8 cellular contexts compared by ENCODE assay signal in genomic region chr1:9250586-9251381, GRCh38. TPM values are rescaled to one million over a fixed set of nuclear protein-coding genes. Genes with fewer than 3 reads are reported as not detected.
A peak's percentile ranks its signal among the peaks of the same experiment; 100 is the strongest.
DNase-seq lines count a peak whose midpoint lies in the region; ATAC-seq, FAIRE-seq and TF ChIP-seq lines count a peak whose summit lies in the region.

No MANE protein-coding gene starts in this region.

- POLR2A ChIA-PET in activated CD8-positive, alpha-beta T cell treated with anti-CD3 and anti-CD28 coated beads, Interleukin-2, amount 10 ng/mL, durations not matched to agents 7 days and 5 days (lab: Charles Lee): interaction anchor here (0.6 kb wide), 1 partner anchor 17 kb away, joined by 3 read pairs; no protein-coding TSS in a partner anchor

- H3K27me3 Mint-ChIP-seq in activated CD8-positive, alpha-beta T cell treated with anti-CD3 and anti-CD28 coated beads, Interleukin-2, amount 10 ng/mL, durations not matched to agents 7 days and 5 days (ENCODE audit: low read depth): no peaks in the 10 kb centered on the region

- no peaks in the 10 kb centered on the region for H3K36me3 Mint-ChIP-seq in activated CD8-positive, alpha-beta T cell treated with anti-CD3 and anti-CD28 coated beads, Interleukin-2, amount 10 ng/mL, durations not matched to agents 7 days and 5 days (ENCODE audit: low read depth)

- ATAC-seq in body of pancreas (no peak), psoas muscle (peak; percentile 42 to 59 (median 48))
- ATAC-seq in activated CD8-positive, alpha-beta T cell treated with anti-CD3 and anti-CD28 coated beads, Interleukin-2, amount 10 ng/mL, durations not matched to agents 7 days and 5 days: no peak

- H3K9ac ChIP-seq in kidney (ENCODE audit: low read length in 2 of 2): peak overlapping the region in 1 of 2 donors; percentile 61

- no peaks in the 10 kb centered on the region for H3K27me3 ChIP-seq in body of pancreas
- no peaks in the 10 kb centered on the region for H3K27me3 ChIP-seq in psoas muscle (ENCODE audit: insufficient read depth in 3 of 3, low read length in 2 of 3)

- H3K36me3 ChIP-seq in body of pancreas (replicated peaks in 1 of 2; ENCODE audit: insufficient read depth in 1 of 2, low read depth in 2 of 2): no peaks in the 10 kb centered on the region
- H3K36me3 ChIP-seq in kidney (ENCODE audit: control insufficient read depth in 1 of 2, insufficient read depth in 2 of 2, low read length in 2 of 2): peaks cover 2 to 13% of the 10 kb centered on the region in 2 donors
- peaks cover 0 to 20% of the 10 kb centered on the region in 2 donors for H3K36me3 ChIP-seq in psoas muscle (ENCODE audit: insufficient read depth in 1 of 2, low read depth in 1 of 2)

- in situ Hi-C loops in G401 (cut with HindIII; ENCODE audit: low sequenced_read_pairs): no loop called here

- TF ChIP-seq POLR2A in body of pancreas (IDR thresholded peaks at IDR 0.05): no peak

- WGBS in body of pancreas, 2 donors: 45 to 50% methylated on average over 7 to 18 of the region's 19 CpGs
- WGBS in psoas muscle, 3 donors: 12 to 14% (median 14%) methylated on average over 18 to 19 of the region's 19 CpGs

- peaks cover 51% of the 10 kb centered on the region for H3K4me1 ChIP-seq in body of pancreas
- peaks cover 21 to 25% of the 10 kb centered on the region in 2 donors for H3K4me1 ChIP-seq in kidney (ENCODE audit: control insufficient read depth in 1 of 2, insufficient read depth in 1 of 2, low read depth in 1 of 2, low read length in 2 of 2)
- peaks cover 79% of the 10 kb centered on the region for H3K4me1 ChIP-seq in psoas muscle

- CTCF ChIA-PET in activated CD8-positive, alpha-beta T cell treated with anti-CD3 and anti-CD28 coated beads, Interleukin-2, amount 10 ng/mL, durations not matched to agents 7 days and 5 days (lab: Charles Lee): interaction anchor here (0.7 to 3.3 kb wide), 10 partner anchors 10 to 245 kb away, joined by 3 to 18 read pairs (median 4); partner anchors contain the start of gene H6PD

- peak; percentile 34 for DNase-seq in G401 (ENCODE audit: low spot score)
- DNase-seq in body of pancreas: peak in 2 of 4 donors; percentile 11 to 39
- DNase-seq in kidney: peak; percentile 76
- peak; percentile 57 to 72 for DNase-seq in psoas muscle
- no peak for DNase-seq in NCI-H2107 (lab: John Stamatoyannopoulos, UW)
- DNase-seq in HCEC 1CT: no peak
- no peak for DNase-seq in activated CD8-positive, alpha-beta T cell treated with anti-CD3 and anti-CD28 coated beads, Interleukin-2, amount 10 ng/mL, durations not matched to agents 7 days and 5 days
- no peak for DNase-seq in UCSD-AML1 (lab: John Stamatoyannopoulos, UW; ENCODE audit: unreplicated experiment)

- intact Hi-C loops in body of pancreas (cut with DNase I) (no loop called here), kidney (cut with DNase I) (no loop called here), psoas muscle (cut with DNase I) (loop anchor here in 1 of 2 donors (5.0 kb wide), 1 partner anchor 37 kb away; no protein-coding TSS in a partner anchor)

- H3K4me3 ChIP-seq in body of pancreas: no peak overlapping the region
- H3K4me3 ChIP-seq in kidney (ENCODE audit: low read length in 2 of 2): no peak overlapping the region
- peak overlapping the region; percentile 41 for H3K4me3 ChIP-seq in psoas muscle

- H3K27ac Mint-ChIP-seq in activated CD8-positive, alpha-beta T cell treated with anti-CD3 and anti-CD28 coated beads, Interleukin-2, amount 10 ng/mL, durations not matched to agents 7 days and 5 days: no peak overlapping the region

- TF ChIP-seq CTCF in body of pancreas (IDR thresholded peaks at IDR 0.05) (no peak), kidney (IDR thresholded peaks at IDR 0.05; ENCODE audit: borderline replicate concordance, extremely low read depth, insufficient read depth) (no peak), psoas muscle (IDR thresholded peaks at IDR 0.05) (no peak)

- H3K27ac ChIP-seq in body of pancreas (peak overlapping the region; percentile 71 to 82 (median 76)), kidney (ENCODE audit: low read depth in 2 of 2, low read length in 2 of 2) (peak overlapping the region; percentile 5 to 6), psoas muscle (peak overlapping the region; percentile 81)

- no peaks in the 10 kb centered on the region for H3K9me3 ChIP-seq in body of pancreas
- no peaks in the 10 kb centered on the region for H3K9me3 ChIP-seq in kidney (ENCODE audit: control insufficient read depth in 1 of 2, low read length in 2 of 2)
- H3K9me3 ChIP-seq in psoas muscle: no peaks in the 10 kb centered on the region

- peaks cover 10% of the 10 kb centered on the region for H3K4me1 Mint-ChIP-seq in activated CD8-positive, alpha-beta T cell treated with anti-CD3 and anti-CD28 coated beads, Interleukin-2, amount 10 ng/mL, durations not matched to agents 7 days and 5 days (ENCODE audit: low read depth)

- H3K9me3 Mint-ChIP-seq in activated CD8-positive, alpha-beta T cell treated with anti-CD3 and anti-CD28 coated beads, Interleukin-2, amount 10 ng/mL, durations not matched to agents 7 days and 5 days (ENCODE audit: insufficient read depth): no peaks in the 10 kb centered on the region

- no peak overlapping the region for H3K4me3 Mint-ChIP-seq in activated CD8-positive, alpha-beta T cell treated with anti-CD3 and anti-CD28 coated beads, Interleukin-2, amount 10 ng/mL, durations not matched to agents 7 days and 5 days

- FAIRE-seq in kidney (lab: Jason Lieb, UNC): no peak

RNA-seq across cellular contexts. Expression of gene H6PD, which starts 16.2 kb away (rescaled TPM):
- total RNA-seq in G401 (2014; rRNA removed; shearing (Covaris generic)): 14.0 and 17.6 TPM in 2 replicates
- total RNA-seq in body of pancreas (10 to 100 TPM; 24.1 to 35.6 TPM), kidney (64.3 TPM), psoas muscle (10 to 100 TPM; 21.0 to 56.8 (median 37.0) TPM)
- polyA plus RNA-seq in kidney (ENCODE audit: insufficient read depth, low read depth, low replicate concordance) (5.7 TPM), psoas muscle (10 to 100 TPM in 2 of 3 donors, 1 to 10 TPM in 1; 5.8 to 23.4 (median 14.9) TPM)
- total RNA-seq in activated CD8-positive, alpha-beta T cell treated with anti-CD3 and anti-CD28 coated beads, Interleukin-2, amount 10 ng/mL, durations not matched to agents 7 days and 5 days: 10 to 100 TPM in 1 of 2 experiments, 1 to 10 TPM in 1; 9.7 to 10.2 TPM

RNA-seq across cellular contexts. Expression of gene SPSB1, which starts 41.9 kb away (rescaled TPM):
- 25.1 and 38.8 TPM in 2 replicates for total RNA-seq in G401 (2014; rRNA removed; shearing (Covaris generic))
- total RNA-seq in body of pancreas (10 to 100 TPM; 14.5 to 16.5 TPM), kidney (25.9 TPM), psoas muscle (10 to 100 TPM; 12.0 to 60.7 (median 42.1) TPM)
- polyA plus RNA-seq in kidney (ENCODE audit: insufficient read depth, low read depth, low replicate concordance) (12.7 TPM), psoas muscle (10 to 100 TPM; 22.9 to 46.2 (median 28.6) TPM)
- total RNA-seq in activated CD8-positive, alpha-beta T cell treated with anti-CD3 and anti-CD28 coated beads, Interleukin-2, amount 10 ng/mL, durations not matched to agents 7 days and 5 days: 1 to 10 TPM; 1.1 TPM

Comparison
In these comparisons a context has a peak if more than half of its experiments do, and no peak if none do; other contexts are left out.
1. DNase-seq: peak in G401 (single experiment), kidney (single experiment) and psoas muscle (2 of 2); none in NCI-H2107 (single experiment), HCEC 1CT (single experiment), activated CD8-positive, alpha-beta T cell treated with anti-CD3 and anti-CD28 coated beads, Interleukin-2, amount 10 ng/mL, durations not matched to agents 7 days and 5 days (single experiment) and UCSD-AML1 (single experiment).
2. ATAC-seq: peak in psoas muscle (4 of 4); none in body of pancreas (single experiment) and activated CD8-positive, alpha-beta T cell treated with anti-CD3 and anti-CD28 coated beads, Interleukin-2, amount 10 ng/mL, durations not matched to agents 7 days and 5 days (single experiment).
3. H3K27ac ChIP-seq: peak in every context shown above with its lines; median percentile 81 in psoas muscle; 76 in body of pancreas; 6 in kidney.
4. RNA of gene SPSB1, which starts 41.9 kb away (total RNA-seq): 12.0 to 60.7 TPM in psoas muscle, 25.1 to 38.8 TPM in G401, 25.9 TPM in kidney (single experiment) and 14.5 to 16.5 TPM in body of pancreas; 1.1 TPM in activated CD8-positive, alpha-beta T cell treated with anti-CD3 and anti-CD28 coated beads, Interleukin-2, amount 10 ng/mL, durations not matched to agents 7 days and 5 days; every median in the first group is over 4 times any median in the second.